In genomic region chr7:136353287-136353686, GRCh38 we compare ENCODE assay signal across 15 cellular contexts.
DNase-seq lines count a peak whose midpoint lies in the region; ATAC-seq and TF ChIP-seq lines count a peak whose summit lies in the region.
"Had no signal": no experiment of that assay in that cellular context is flagged by ENCODE, and none has a peak within 500 bp of the region (broad histone marks: within the 10 kb centered on the region; RNA-seq: fewer than 3 reads in every experiment).

No MANE protein-coding gene starts in this region.

- ATAC-seq in GM19397 (IDR thresholded peaks at IDR 0.05; ENCODE audit: unreplicated experiment) = peak; percentile 54
- ATAC-seq in HG02852 (IDR thresholded peaks at IDR 0.05; ENCODE audit: unreplicated experiment) = peak; percentile 73
- ATAC-seq in HG03521 (IDR thresholded peaks at IDR 0.05; ENCODE audit: unreplicated experiment) = peak; percentile 47
- ATAC-seq: activated CD4-positive, CD25-positive, alpha-beta regulatory T cell treated with anti-CD3 and anti-CD28 coated beads, Interleukin-2, amount 50 U/mL, for 24 hours; SK-N-SH treated with all-trans-retinoic acid at 6 μM for 48 hours; stimulated activated naive CD8-positive, alpha-beta T cell treated with anti-CD3 and anti-CD28 coated beads, Interleukin-15, amount 100 ng/mL, for 72 hours had no signal

- H3K4me3 ChIP-seq in GM12864 (ENCODE audit: low read depth, low read length) (no peak overlapping the region), coronary artery (no peak overlapping the region)

- no peak overlapping the region for H3K27ac ChIP-seq in coronary artery

- peak; percentile 7 for DNase-seq in GM12864 (ENCODE audit: low read depth)
- no peak for DNase-seq in NCI-H2196 (lab: John Stamatoyannopoulos, UW; ENCODE audit: unreplicated experiment)
- DNase-seq in putamen (ENCODE audit: low spot score) = no peak
- DNase-seq in hepatic stellate cell (ENCODE audit: low spot score) = no peak
- DNase-seq in coronary artery (ENCODE audit: low spot score) = no peak
- DNase-seq: hypothalamus; mammary epithelial cell; NCI-H524; stimulated activated CD4-positive, alpha-beta T cell treated with anti-CD3 and anti-CD28 coated beads, Interleukin-2, amount 100 ng/mL, for 48 hours; stimulated activated naive CD8-positive, alpha-beta T cell treated with anti-CD3 and anti-CD28 coated beads, Interleukin-15, amount 100 ng/mL, for 72 hours had no signal

- TF ChIP-seq CTCF in GM12864 (IDR thresholded peaks at IDR 0.05; ENCODE audit: low read depth, low read length, missing control alignments) (no peak), coronary artery (IDR thresholded peaks at IDR 0.05) (no peak)
